Comparison of ENCODE assay signal across 15 cellular contexts in the genomic region with DNA sequence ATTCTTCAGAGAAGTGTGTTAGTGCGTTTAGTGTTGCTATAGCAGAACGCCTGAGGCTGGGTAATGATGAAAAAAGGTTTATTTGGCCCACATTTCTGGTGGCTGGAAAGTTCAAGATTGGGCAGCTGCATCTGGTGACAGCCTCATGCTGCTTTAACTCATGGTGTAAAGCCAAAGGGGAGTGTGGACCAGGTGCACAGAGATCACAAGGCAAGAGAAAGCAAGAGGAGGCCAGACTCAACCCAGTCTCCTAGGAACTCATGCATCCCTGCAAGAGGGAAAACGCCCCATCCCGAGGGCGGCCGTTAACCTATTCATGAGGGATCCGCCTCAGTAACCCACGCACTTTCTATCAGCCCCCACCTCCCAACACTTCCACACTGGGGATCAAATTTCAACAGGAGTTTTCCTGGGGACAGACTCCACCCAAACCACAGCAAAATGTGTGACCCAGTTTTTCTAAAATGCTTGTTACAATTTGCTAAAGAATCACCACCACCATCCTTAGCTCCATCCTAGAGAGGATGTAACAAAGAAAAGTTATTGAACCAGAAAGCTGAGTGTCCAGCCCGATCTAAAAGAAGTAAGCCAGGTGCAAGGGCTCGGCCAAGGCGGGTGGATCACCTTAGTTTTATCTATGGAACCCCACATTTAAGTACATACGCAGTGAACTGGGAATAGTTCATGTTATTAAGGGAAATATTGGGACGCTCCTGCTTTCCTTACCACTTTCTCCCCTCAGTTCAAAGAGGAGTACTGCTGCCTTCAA.
DNase-seq lines count a peak whose midpoint lies in the region; FAIRE-seq and TF ChIP-seq lines count a peak whose summit lies in the region.
"Had no signal": no experiment of that assay in that cellular context is flagged by ENCODE, and none has a peak within 500 bp of the region (broad histone marks: within the 10 kb centered on the region; RNA-seq: fewer than 3 reads in every experiment).

No MANE protein-coding gene starts in this region.

- no peak overlapping the region for H2AFZ ChIP-seq in keratinocyte (ENCODE audit: control insufficient read depth, low read length)

- no peak overlapping the region for H3K4me3 Mint-ChIP-seq in activated CD4-positive, alpha-beta T cell treated with anti-CD3 and anti-CD28 coated beads, Interleukin-2, amount 10 ng/mL, durations not matched to agents 7 days and 5 days

- no peak overlapping the region for H3K27ac ChIP-seq in keratinocyte (ENCODE audit: control insufficient read depth, insufficient read depth, low read length)
- peak overlapping the region; percentile 63 for H3K27ac ChIP-seq in skeletal muscle tissue (ENCODE audit: low read depth, low read length)
- H3K27ac ChIP-seq: SJSA1 had no signal

- intact Hi-C loops in posterior vena cava (cut with DNase I) = no loop called here

- H3K36me3 ChIP-seq in keratinocyte (ENCODE audit: control insufficient read depth in 2 of 2, extremely low read depth in 1 of 2, insufficient read depth in 2 of 2, low read length in 2 of 2) (no peaks in the 10 kb centered on the region), skeletal muscle tissue (ENCODE audit: control insufficient read depth in 3 of 3, insufficient read depth in 3 of 3, low read length in 3 of 3) (peaks cover 0 to 6% (median 0%) of the 10 kb centered on the region in 3 donors)

- CTCF ChIA-PET in activated CD4-positive, alpha-beta T cell treated with anti-CD3 and anti-CD28 coated beads, Interleukin-2, amount 10 ng/mL, durations not matched to agents 7 days and 5 days (lab: Charles Lee) = no interaction called here

- POLR2A ChIA-PET in activated CD4-positive, alpha-beta T cell treated with anti-CD3 and anti-CD28 coated beads, Interleukin-2, amount 10 ng/mL, durations not matched to agents 7 days and 5 days (lab: Charles Lee) = no interaction called here

- peak overlapping the region; percentile 34 for H3K4me2 ChIP-seq in keratinocyte (ENCODE audit: control insufficient read depth, extremely low read depth, insufficient read depth, low read depth, low read length)

- H3K79me2 ChIP-seq in keratinocyte (ENCODE audit: control insufficient read depth, insufficient read depth, low read length) = no peaks in the 10 kb centered on the region

- H3K4me1 ChIP-seq in keratinocyte (ENCODE audit: control insufficient read depth, extremely low read depth, insufficient read depth, low read length) (peaks cover 9% of the 10 kb centered on the region), skeletal muscle tissue (ENCODE audit: control insufficient read depth in 3 of 3, insufficient read depth in 3 of 3, low read length in 3 of 3) (peaks cover 16 to 36% (median 31%) of the 10 kb centered on the region in 3 donors)

- DNase-seq in KBM-7 = peak; percentile 3
- peak; percentile 31 for DNase-seq in choroid plexus epithelial cell (ENCODE audit: low read depth)
- no peak for DNase-seq in keratinocyte (ENCODE audit: low read depth, low spot score)
- no peak for DNase-seq in posterior vena cava (ENCODE audit: low spot score)
- no peak for DNase-seq in activated gamma-delta T cell treated with Interleukin-2 at 50 U/mL for 16 hours
- DNase-seq in activated CD4-positive, alpha-beta T cell treated with anti-CD3 and anti-CD28 coated beads, Interleukin-2, amount 10 ng/mL, durations not matched to agents 7 days and 5 days = no peak
- no peak for DNase-seq in activated naive CD4-positive, alpha-beta T cell treated with Interleukin-2 at 50 U/mL for 16 hours
- DNase-seq: COR-L47; MM.1S; NCI-H446; stimulated activated CD8-positive, alpha-beta memory T cell treated with anti-CD3 and anti-CD28 coated beads, Interleukin-4, amount 100 ng/mL, for 48 hours had no signal

- H3K9me3 ChIP-seq in keratinocyte (ENCODE audit: control insufficient read depth, low read depth, low read length) (no peaks in the 10 kb centered on the region), skeletal muscle tissue (ENCODE audit: control insufficient read depth in 3 of 3, low read length in 3 of 3) (no peaks in the 10 kb centered on the region)
- H3K9me3 ChIP-seq: SJSA1 had no signal

- in situ Hi-C loops in KBM-7 (cut with MboI; ENCODE audit: low pct_unique_long_range_greater_than_20kb, low sequenced_read_pairs) = no loop called here

- H3K4me1 Mint-ChIP-seq in activated CD4-positive, alpha-beta T cell treated with anti-CD3 and anti-CD28 coated beads, Interleukin-2, amount 10 ng/mL, durations not matched to agents 7 days and 5 days = no peaks in the 10 kb centered on the region

- no peak overlapping the region for H3K4me3 ChIP-seq in choroid plexus epithelial cell (ENCODE audit: low read depth, low read length)
- H3K4me3 ChIP-seq in keratinocyte (ENCODE audit: control insufficient read depth in 2 of 3, extremely low read depth in 1 of 3, insufficient read depth in 2 of 3, low read depth in 1 of 3, low read length in 3 of 3) = no peak overlapping the region
- peak overlapping the region in 1 of 3 donors; percentile 6 for H3K4me3 ChIP-seq in skeletal muscle tissue (ENCODE audit: low read length in 3 of 3)
- H3K4me3 ChIP-seq: SJSA1 had no signal

- H4K20me1 ChIP-seq in keratinocyte (ENCODE audit: control insufficient read depth, extremely low read depth, insufficient read depth, low read length) = no peaks in the 10 kb centered on the region

- dilution Hi-C loops in keratinocyte (cut with MboI; ENCODE audit: extremely low pct_ligation_motif_present, low sequenced_read_pairs) = no loop called here

- no peaks in the 10 kb centered on the region for H3K27me3 Mint-ChIP-seq in activated CD4-positive, alpha-beta T cell treated with anti-CD3 and anti-CD28 coated beads, Interleukin-2, amount 10 ng/mL, durations not matched to agents 7 days and 5 days

- H3K9ac ChIP-seq in keratinocyte (ENCODE audit: control insufficient read depth, extremely low read depth, insufficient read depth, low read length) (no peak overlapping the region), skeletal muscle tissue (ENCODE audit: low read depth in 1 of 3, low read length in 3 of 3) (peak overlapping the region in 1 of 3 donors; percentile 36)

- no peaks in the 10 kb centered on the region for H3K36me3 Mint-ChIP-seq in activated CD4-positive, alpha-beta T cell treated with anti-CD3 and anti-CD28 coated beads, Interleukin-2, amount 10 ng/mL, durations not matched to agents 7 days and 5 days (ENCODE audit: low read depth)

- H3K9me1 ChIP-seq in keratinocyte (ENCODE audit: control insufficient read depth, extremely low read depth, insufficient read depth, low read length) = no peaks in the 10 kb centered on the region

- no peaks in the 10 kb centered on the region for H3K27me3 ChIP-seq in keratinocyte (ENCODE audit: control insufficient read depth, extremely low read depth, insufficient read depth, low read length)
- H3K27me3 ChIP-seq in skeletal muscle tissue (ENCODE audit: control insufficient read depth in 3 of 3, insufficient read depth in 3 of 3, low read length in 3 of 3) = no peaks in the 10 kb centered on the region
- H3K27me3 ChIP-seq: SJSA1 had no signal

- FAIRE-seq in keratinocyte (lab: Jason Lieb, UNC) = peak; percentile 23
- FAIRE-seq: GM19239 had no signal

- TF ChIP-seq CTCF in choroid plexus epithelial cell (conservative IDR thresholded peaks at IDR 0.05; ENCODE audit: low read depth, low read length) (no peak), keratinocyte (optimal IDR thresholded peaks at IDR 0.05 in 1 of 3, IDR thresholded peaks at IDR 0.05 in 1 of 3, conservative IDR thresholded peaks at IDR 0.05 in 1 of 3; ENCODE audit: extremely low read depth in 1 of 3, insufficient read depth in 2 of 3, low read length in 3 of 3) (no peak)

- H3K9me3 Mint-ChIP-seq in activated CD4-positive, alpha-beta T cell treated with anti-CD3 and anti-CD28 coated beads, Interleukin-2, amount 10 ng/mL, durations not matched to agents 7 days and 5 days = no peaks in the 10 kb centered on the region
- H3K9me3 Mint-ChIP-seq: activated T-helper 2 cell treated with anti-CD3 and anti-CD28 coated beads, Interferon-gamma antibody, Interleukin-2, Interleukin-4, amounts not matched to agents 10 μg/mL and 5 μg/mL and 100 μg/mL, durations not matched to agents 14 hours and 24 hours and 36 hours had no signal

- no peak overlapping the region for H3K27ac Mint-ChIP-seq in activated CD4-positive, alpha-beta T cell treated with anti-CD3 and anti-CD28 coated beads, Interleukin-2, amount 10 ng/mL, durations not matched to agents 7 days and 5 days
- H3K27ac Mint-ChIP-seq: activated T-helper 2 cell treated with anti-CD3 and anti-CD28 coated beads, Interferon-gamma antibody, Interleukin-2, Interleukin-4, amounts not matched to agents 10 μg/mL and 5 μg/mL and 100 μg/mL, durations not matched to agents 14 hours and 24 hours and 36 hours had no signal

Comparison
In these comparisons a context has a peak if more than half of its experiments do, and no peak if none do; other contexts are left out.
1. DNase-seq: peak in KBM-7 (single experiment) and choroid plexus epithelial cell (single experiment); none in keratinocyte (single experiment), posterior vena cava (single experiment), activated gamma-delta T cell treated with Interleukin-2 at 50 U/mL for 16 hours (single experiment), activated CD4-positive, alpha-beta T cell treated with anti-CD3 and anti-CD28 coated beads, Interleukin-2, amount 10 ng/mL, durations not matched to agents 7 days and 5 days (single experiment) and activated naive CD4-positive, alpha-beta T cell treated with Interleukin-2 at 50 U/mL for 16 hours (single experiment).